ENCODE assay signal across 17 cellular contexts in genomic region chr14:50122291-50122690, GRCh38. TPM values are rescaled to one million over a fixed set of nuclear protein-coding genes. Genes with fewer than 3 reads are reported as not detected.
A peak's percentile ranks its signal among the peaks of the same experiment; 100 is the strongest.
DNase-seq lines count a peak whose midpoint lies in the region; ATAC-seq and TF ChIP-seq lines count a peak whose summit lies in the region.
"Had no signal": no experiment of that assay in that cellular context is flagged by ENCODE, and none has a peak within 500 bp of the region (broad histone marks: within the 10 kb centered on the region; RNA-seq: fewer than 3 reads in every experiment).

No MANE protein-coding gene starts in this region.

- H2AK5ac ChIP-seq in mesendoderm (ENCODE audit: low read length): no peak overlapping the region

- no peak overlapping the region for H3K23ac ChIP-seq in mesendoderm (ENCODE audit: low read length)

- TF ChIP-seq CTCF in thyroid gland (IDR thresholded peaks at IDR 0.05): no peak

- no peak for TF ChIP-seq POLR2A in thyroid gland (IDR thresholded peaks at IDR 0.05)

- intact Hi-C loops in thyroid gland (cut with DNase I) (loop anchor here (10.0 kb wide), 1 partner anchor 413 kb away; the partner anchor contains the start of gene MAP4K5), Right ventricle myocardium inferior (cut with DNase I) (no loop called here)

- H3K4ac ChIP-seq in mesendoderm (ENCODE audit: low read depth, low read length): no peak overlapping the region

- no peaks in the 10 kb centered on the region for H3K79me2 ChIP-seq in mesendoderm (ENCODE audit: control insufficient read depth, insufficient read depth, low read length)

- H3K36me3 ChIP-seq in thyroid gland: peaks cover 4% of the 10 kb centered on the region in 2 donors
- H3K36me3 ChIP-seq in mesendoderm (ENCODE audit: control insufficient read depth, insufficient read depth, low read length): no peaks in the 10 kb centered on the region
- H3K36me3 ChIP-seq: HAP-1 had no signal

- H3K4me3 ChIP-seq in thyroid gland (replicated peaks in 1 of 3) (no peak overlapping the region), mesendoderm (ENCODE audit: low read length) (no peak overlapping the region)
- H3K4me3 ChIP-seq: BLaER1, HAP-1, PC-9 had no signal

- H2BK120ac ChIP-seq in mesendoderm (ENCODE audit: low read depth, low read length): no peak overlapping the region

- H3K18ac ChIP-seq in mesendoderm (ENCODE audit: low read length): no peak overlapping the region

- H3K9me3 ChIP-seq in thyroid gland: no peaks in the 10 kb centered on the region
- H3K9me3 ChIP-seq: BLaER1, HAP-1 had no signal

- no peak overlapping the region for H2BK5ac ChIP-seq in mesendoderm (ENCODE audit: low read length)

- WGBS in thyroid gland, 2 donors: 37 to 41% methylated on average over 6 of the region's 6 CpGs
- no CpG with 5 or more reads among the region's 6 CpGs for WGBS in mesendoderm (ENCODE audit: extremely low coverage, insufficient coverage, low lambda C conversion rate)

- H3K4me1 ChIP-seq in thyroid gland (peaks cover 6% of the 10 kb centered on the region in 2 donors), mesendoderm (ENCODE audit: control insufficient read depth, low read depth, low read length) (no peaks in the 10 kb centered on the region)

- no peak for ATAC-seq in Right ventricle myocardium inferior

- H3K56ac ChIP-seq in mesendoderm (ENCODE audit: low read length): no peak overlapping the region

- DNase-seq in NCI-H2171 treated with DMSO at 0.1 percent for 48 hours (lab: John Stamatoyannopoulos, UW): peak; percentile 11
- no peak for DNase-seq in NCI-H2171 (lab: John Stamatoyannopoulos, UW)
- DNase-seq in left kidney (ENCODE audit: low read depth, low spot score): peak; percentile 38
- DNase-seq in thyroid gland: peak; percentile 76 to 79
- no peak for DNase-seq in NOMO-1 (lab: John Stamatoyannopoulos, UW; ENCODE audit: unreplicated experiment in 2 of 2)
- no peak for DNase-seq in Right ventricle myocardium inferior (ENCODE audit: missing footprints)
- no peak for DNase-seq in mesendoderm
- DNase-seq: CD8-positive, alpha-beta memory T cell; DND-41; KBM-7; MV-4-11; NCI-H1436; NCI-H748 treated with DMSO at 0.1 percent for 48 hours; PC-9 had no signal

- H3K27ac ChIP-seq in cingulate gyrus (ENCODE audit: low read depth, low read length): peak overlapping the region; percentile 51
- H3K27ac ChIP-seq in thyroid gland: peak overlapping the region; percentile 69 to 84 (median 83)
- H3K27ac ChIP-seq in mesendoderm (ENCODE audit: low read depth, low read length): no peak overlapping the region
- H3K27ac ChIP-seq: BLaER1, PC-9 had no signal

- no peaks in the 10 kb centered on the region for H3K79me1 ChIP-seq in mesendoderm (ENCODE audit: low read length)

- H3K9ac ChIP-seq in mesendoderm (ENCODE audit: low read length): no peak overlapping the region
- H3K9ac ChIP-seq: BLaER1 had no signal

- no peaks in the 10 kb centered on the region for H3K27me3 ChIP-seq in thyroid gland
- H3K27me3 ChIP-seq in mesendoderm (ENCODE audit: insufficient read depth, low read length, poor library complexity): no peaks in the 10 kb centered on the region
- H3K27me3 ChIP-seq: BLaER1 had no signal

- H4K5ac ChIP-seq in mesendoderm (ENCODE audit: low read length): no peak overlapping the region

- H2BK15ac ChIP-seq in mesendoderm (replicated peaks; ENCODE audit: low read depth): no peak overlapping the region

- no peak overlapping the region for H3K4me2 ChIP-seq in mesendoderm (ENCODE audit: low read length)
- H3K4me2 ChIP-seq: BLaER1, PC-9 had no signal

- H4K8ac ChIP-seq in mesendoderm (ENCODE audit: low read depth, low read length): no peak overlapping the region

RNA-seq across cellular contexts. Expression of gene VCPKMT, which starts 5.9 kb away (rescaled TPM):
- total RNA-seq in thyroid gland (10 to 100 TPM in 3 of 4 donors, 1 to 10 TPM in 1; 4.5 to 16.0 (median 12.3) TPM), Right ventricle myocardium inferior (3.2 TPM)
- polyA plus RNA-seq in mesendoderm (2013, experiment 1 of 2): 10.7 TPM
- polyA plus RNA-seq in mesendoderm (2013, experiment 2 of 2): 10.7 TPM

Comparison
In these comparisons a context has a peak if more than half of its experiments do, and no peak if none do; other contexts are left out.
1. DNase-seq: peak in NCI-H2171 treated with DMSO at 0.1 percent for 48 hours (single experiment), left kidney (single experiment) and thyroid gland (2 of 2); none in NCI-H2171 (single experiment), NOMO-1 (0 of 2), Right ventricle myocardium inferior (single experiment) and mesendoderm (single experiment).